In the genomic region with DNA sequence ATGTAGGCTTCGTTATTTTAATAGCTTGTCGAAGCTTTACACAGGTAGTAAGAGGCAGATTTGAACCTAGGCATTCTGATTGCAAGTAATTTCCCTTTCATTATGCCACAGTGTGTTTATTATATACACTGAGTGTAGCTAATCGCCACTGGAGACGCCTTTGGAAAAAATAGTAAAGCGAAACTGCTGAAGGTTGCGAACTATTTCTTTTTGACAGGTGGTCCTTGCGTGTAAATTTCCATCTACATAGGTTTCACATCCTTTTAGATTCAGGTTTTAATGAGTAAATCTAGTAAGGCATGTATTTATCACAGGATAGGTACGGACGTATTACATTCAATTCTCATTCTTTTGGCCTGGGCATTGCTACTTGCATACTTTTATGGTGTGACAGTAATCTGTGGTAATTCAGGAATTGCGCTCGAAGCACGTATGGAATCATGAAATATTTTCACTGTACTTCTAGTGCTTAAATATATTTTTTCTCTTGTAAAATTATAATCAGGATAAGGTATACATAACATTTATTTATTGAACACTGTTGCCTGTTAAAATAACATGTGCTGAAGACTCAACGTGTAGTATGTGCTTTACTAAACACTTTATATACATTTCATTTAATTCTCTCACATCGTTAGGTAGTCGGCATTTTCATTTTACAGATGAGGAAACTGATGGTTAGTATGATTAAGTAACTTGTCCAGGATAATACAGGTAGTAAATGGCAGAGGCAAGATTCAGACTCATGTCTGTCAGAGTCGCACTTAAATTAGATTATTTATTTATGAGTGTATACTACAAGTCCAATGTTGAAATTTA, we compare ENCODE assay signal across 8 cellular contexts. TPM values are rescaled to one million over a fixed set of nuclear protein-coding genes. Genes with fewer than 3 reads are reported as not detected.
A peak's percentile ranks its signal among the peaks of the same experiment; 100 is the strongest.
DNase-seq lines count a peak whose midpoint lies in the region; ATAC-seq and TF ChIP-seq lines count a peak whose summit lies in the region.

No MANE protein-coding gene starts in this region.

- peaks cover 30% of the 10 kb centered on the region for H3K4me1 Mint-ChIP-seq in T-helper 1 cell treated with Interleukin-12 subunit alpha and Interleukin-12 subunit beta and Interleukin-4 antibody, amounts not matched to agents 30 μg/mL and 1 μg/mL, for 36 hours (ENCODE audit: low read depth)

- peak overlapping the region; percentile 99 for H3K27ac Mint-ChIP-seq in T-helper 1 cell treated with Interleukin-12 subunit alpha and Interleukin-12 subunit beta and Interleukin-4 antibody, amounts not matched to agents 30 μg/mL and 1 μg/mL, for 36 hours

- peak overlapping the region; percentile 85 for H3K4me3 ChIP-seq in fibroblast of mammary gland (ENCODE audit: control insufficient read depth, low read depth, low read length)
- H3K4me3 ChIP-seq in gastrocnemius medialis: peak overlapping the region; percentile 79 to 99 (median 83)

- DNase-seq in NCI-H510A treated with DMSO at 0.1 percent for 48 hours (lab: John Stamatoyannopoulos, UW) (peak; percentile 84), NCI-H510A (lab: John Stamatoyannopoulos, UW) (no peak), HT1080 (ENCODE audit: low read depth) (peak; percentile 49), fibroblast of mammary gland (ENCODE audit: low read depth) (peak; percentile 31), gastrocnemius medialis (no peak), AG08395 (ENCODE audit: low spot score) (no peak)

- H3K4me1 ChIP-seq in gastrocnemius medialis: peaks cover 47 to 50% of the 10 kb centered on the region in 2 donors

- ATAC-seq in gastrocnemius medialis: no peak
- ATAC-seq in HG02588 (IDR thresholded peaks at IDR 0.05; ENCODE audit: unreplicated experiment): no peak

- H3K36me3 ChIP-seq in gastrocnemius medialis: no peaks in the 10 kb centered on the region

- H3K36me3 Mint-ChIP-seq in T-helper 1 cell treated with Interleukin-12 subunit alpha and Interleukin-12 subunit beta and Interleukin-4 antibody, amounts not matched to agents 30 μg/mL and 1 μg/mL, for 36 hours (ENCODE audit: low read depth): no peaks in the 10 kb centered on the region

- H3K9me3 Mint-ChIP-seq in T-helper 1 cell treated with Interleukin-12 subunit alpha and Interleukin-12 subunit beta and Interleukin-4 antibody, amounts not matched to agents 30 μg/mL and 1 μg/mL, for 36 hours: no peaks in the 10 kb centered on the region

- no peaks in the 10 kb centered on the region for H3K27me3 Mint-ChIP-seq in T-helper 1 cell treated with Interleukin-12 subunit alpha and Interleukin-12 subunit beta and Interleukin-4 antibody, amounts not matched to agents 30 μg/mL and 1 μg/mL, for 36 hours (ENCODE audit: low read depth)

- H3K9me3 ChIP-seq in gastrocnemius medialis: no peaks in the 10 kb centered on the region

- peak overlapping the region; percentile 98 for H3K4me3 Mint-ChIP-seq in T-helper 1 cell treated with Interleukin-12 subunit alpha and Interleukin-12 subunit beta and Interleukin-4 antibody, amounts not matched to agents 30 μg/mL and 1 μg/mL, for 36 hours

- TF ChIP-seq POLR2A in gastrocnemius medialis (IDR thresholded peaks at IDR 0.05): no peak

- intact Hi-C loops in gastrocnemius medialis (cut with DNase I; ENCODE audit: low total_unique reads): no loop called here

- in situ Hi-C loops in gastrocnemius medialis (cut with MboI; ENCODE audit: low sequenced_read_pairs in 4 of 4): no loop called here

- peak overlapping the region; percentile 97 to 100 (median 98) for H3K27ac ChIP-seq in gastrocnemius medialis

- TF ChIP-seq CTCF in fibroblast of mammary gland (conservative IDR thresholded peaks at IDR 0.05; ENCODE audit: control insufficient read depth, insufficient read depth, low read depth, low read length) (no peak), gastrocnemius medialis (IDR thresholded peaks at IDR 0.05 in 4 of 5, conservative IDR thresholded peaks at IDR 0.05 in 1 of 5) (no peak)

- no peaks in the 10 kb centered on the region for H3K27me3 ChIP-seq in gastrocnemius medialis

RNA-seq across cellular contexts. Expression of a gene that starts 1.8 kb away (rescaled TPM):
- total RNA-seq in HT1080 (2014; rRNA removed; shearing (Covaris generic)): 48.5 and 77.6 TPM in 2 replicates
- polyA plus RNA-seq in HT1080 (2015; cell fraction: cytosol; rRNA removed): 50.4 and 62.4 TPM in 2 replicates
- 344 and 372 TPM in 2 replicates for polyA plus RNA-seq in HT1080 (2015; cell fraction: nucleus; rRNA removed)
- total RNA-seq in gastrocnemius medialis: 100 to 1,000 TPM; 139 to 173 (median 146) TPM

RNA-seq across cellular contexts. Expression of a gene that starts 47.6 kb away (rescaled TPM):
- 18.6 and 19.9 TPM in 2 replicates for total RNA-seq in HT1080 (2014; rRNA removed; shearing (Covaris generic))
- polyA plus RNA-seq in HT1080 (2015; cell fraction: cytosol; rRNA removed): 96.0 and 101 TPM in 2 replicates
- polyA plus RNA-seq in HT1080 (2015; cell fraction: nucleus; rRNA removed): 58.4 and 64.7 TPM in 2 replicates
- 10 to 100 TPM in 3 of 4 donors, 1 to 10 TPM in 1; 7.8 to 46.7 (median 35.6) TPM for total RNA-seq in gastrocnemius medialis

Comparison
In these comparisons a context has a peak if more than half of its experiments do, and no peak if none do; other contexts are left out.
1. DNase-seq: peak in NCI-H510A treated with DMSO at 0.1 percent for 48 hours (single experiment), HT1080 (single experiment) and fibroblast of mammary gland (single experiment); none in NCI-H510A (single experiment), gastrocnemius medialis (0 of 2) and AG08395 (single experiment).